ENCODE assay signal across 9 cellular contexts in the genomic region with DNA sequence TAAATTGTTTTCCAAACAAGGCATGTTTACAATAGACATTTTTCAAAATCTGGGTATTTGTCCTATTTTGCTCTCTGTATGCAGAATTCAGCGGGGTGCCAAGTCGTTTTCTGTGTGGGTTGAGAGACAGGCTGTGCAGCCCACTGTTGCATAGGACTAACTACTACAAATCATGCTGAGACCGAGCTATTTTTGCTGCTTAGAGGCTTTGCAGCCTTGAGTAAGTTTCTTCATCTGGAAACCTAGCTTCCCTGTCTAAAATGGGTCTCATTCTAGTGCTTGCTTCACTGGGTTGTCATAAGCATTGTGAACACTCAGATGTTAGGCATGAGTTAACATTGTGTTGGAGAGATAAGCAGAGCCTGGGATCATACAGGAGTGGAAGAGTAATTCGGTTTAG. TPM values are rescaled to one million over a fixed set of nuclear protein-coding genes. Genes with fewer than 3 reads are reported as not detected.
DNase-seq lines count a peak whose midpoint lies in the region; ATAC-seq, FAIRE-seq and TF ChIP-seq lines count a peak whose summit lies in the region.
"Had no signal": no experiment of that assay in that cellular context is flagged by ENCODE, and none has a peak within 500 bp of the region (broad histone marks: within the 10 kb centered on the region; RNA-seq: fewer than 3 reads in every experiment).

No MANE protein-coding gene starts in this region.

- TF ChIP-seq CTCF in AG04449 (IDR thresholded peaks at IDR 0.05; ENCODE audit: insufficient read depth, low read length, missing control alignments) (no peak), HFF-Myc (IDR thresholded peaks at IDR 0.05; ENCODE audit: low read depth, low read length, missing control alignments) (no peak), adrenal gland (IDR thresholded peaks at IDR 0.05) (no peak), kidney (IDR thresholded peaks at IDR 0.05; ENCODE audit: borderline replicate concordance, extremely low read depth, insufficient read depth) (no peak), upper lobe of right lung (IDR thresholded peaks at IDR 0.05) (no peak), thyroid gland (IDR thresholded peaks at IDR 0.05) (no peak)

- no peak for DNase-seq in AG04449 (ENCODE audit: low read depth, low spot score)
- DNase-seq in HFF-Myc (ENCODE audit: extremely low read depth, low read depth): no peak
- no peak for DNase-seq in adrenal gland
- no peak for DNase-seq in kidney
- no peak for DNase-seq in upper lobe of right lung
- no peak for DNase-seq in central memory CD4-positive, alpha-beta T cell
- DNase-seq in NCI-H1105 treated with DMSO at 0.1 percent for 48 hours (lab: John Stamatoyannopoulos, UW): no peak
- DNase-seq in thyroid gland: no peak

- H3K9ac ChIP-seq in kidney (ENCODE audit: low read length in 2 of 2): peak overlapping the region in 1 of 2 donors; percentile 83

- no peak for ATAC-seq in upper lobe of right lung

- WGBS in adrenal gland, 4 donors: 29 to 43% (median 38%) methylated on average over 4 of the region's 4 CpGs
- WGBS in thyroid gland, 2 donors: 32 to 33% methylated on average over 4 of the region's 4 CpGs

- TF ChIP-seq POLR2A in adrenal gland (IDR thresholded peaks at IDR 0.05) (peak in 1 of 2 donors; percentile 32), thyroid gland (IDR thresholded peaks at IDR 0.05) (peak in 1 of 2 donors; percentile 35)

- H3K36me3 ChIP-seq in adrenal gland (replicated peaks in 1 of 2) (no peaks in the 10 kb centered on the region), kidney (ENCODE audit: control insufficient read depth in 1 of 2, insufficient read depth in 2 of 2, low read length in 2 of 2) (no peaks in the 10 kb centered on the region), upper lobe of right lung (no peaks in the 10 kb centered on the region), thyroid gland (no peaks in the 10 kb centered on the region)

- H3K27ac ChIP-seq in adrenal gland (peak overlapping the region in 3 of 5 donors; percentile 33 to 94 (median 39)), kidney (ENCODE audit: low read depth in 2 of 2, low read length in 2 of 2) (no peak overlapping the region), upper lobe of right lung (no peak overlapping the region), thyroid gland (peak overlapping the region in 1 of 3 donors; percentile 94)

- peaks cover 18 to 31% of the 10 kb centered on the region in 2 donors for H3K4me1 ChIP-seq in adrenal gland (replicated peaks in 1 of 2)
- H3K4me1 ChIP-seq in kidney (ENCODE audit: control insufficient read depth in 1 of 2, insufficient read depth in 1 of 2, low read depth in 1 of 2, low read length in 2 of 2): peaks cover 0 to 6% of the 10 kb centered on the region in 2 donors
- H3K4me1 ChIP-seq in upper lobe of right lung: peaks cover 20% of the 10 kb centered on the region
- H3K4me1 ChIP-seq in thyroid gland: peaks cover 12 to 14% of the 10 kb centered on the region in 2 donors

- H3K4me3 ChIP-seq in AG04449 (ENCODE audit: low read depth, low read length) (peak overlapping the region; percentile 69), HFF-Myc (replicated peaks; ENCODE audit: low read depth, low read length) (peak overlapping the region; percentile 65), adrenal gland (peak overlapping the region in 1 of 4 donors; percentile 84), kidney (ENCODE audit: low read length in 2 of 2) (peak overlapping the region; percentile 81 to 85), upper lobe of right lung (peak overlapping the region; percentile 91), thyroid gland (replicated peaks in 1 of 3) (peak overlapping the region in 1 of 3 donors; percentile 90)

- intact Hi-C loops in adrenal gland (cut with DNase I): no loop called here
- intact Hi-C loops in kidney (cut with DNase I): no loop called here
- intact Hi-C loops in upper lobe of right lung (cut with DNase I): no loop called here
- intact Hi-C loops in thyroid gland (cut with DNase I): no loop called here

- FAIRE-seq in kidney (lab: Jason Lieb, UNC): no peak
- FAIRE-seq: frontal cortex had no signal

- H3K27me3 ChIP-seq in adrenal gland: no peaks in the 10 kb centered on the region
- H3K27me3 ChIP-seq in upper lobe of right lung: no peaks in the 10 kb centered on the region
- H3K27me3 ChIP-seq in thyroid gland: no peaks in the 10 kb centered on the region

- CTCF ChIA-PET in AG04449 (lab: Yijun Ruan, JAX): interaction anchor here (1.2 to 2.1 kb wide), 2 partner anchors 18 to 102 kb away, joined by 6 to 9 read pairs; no protein-coding TSS in a partner anchor

- POLR2A ChIA-PET in AG04449 (lab: Yijun Ruan, JAX): no interaction called here

- H3K9me3 ChIP-seq in adrenal gland (replicated peaks in 1 of 3): no peaks in the 10 kb centered on the region
- H3K9me3 ChIP-seq in kidney (ENCODE audit: control insufficient read depth in 1 of 2, low read length in 2 of 2): no peaks in the 10 kb centered on the region
- no peaks in the 10 kb centered on the region for H3K9me3 ChIP-seq in upper lobe of right lung
- no peaks in the 10 kb centered on the region for H3K9me3 ChIP-seq in thyroid gland

RNA-seq across cellular contexts. Expression of a gene that starts 1.3 kb away (rescaled TPM):
- total RNA-seq in adrenal gland (10 to 100 TPM; 25.0 to 44.6 (median 31.1) TPM), kidney (30.6 TPM), upper lobe of right lung (26.3 TPM), thyroid gland (10 to 100 TPM; 43.6 to 50.9 (median 49.7) TPM)
- polyA plus RNA-seq in adrenal gland (10 to 100 TPM; 13.9 to 50.0 (median 22.5) TPM), kidney (ENCODE audit: insufficient read depth, low read depth, low replicate concordance) (32.0 TPM)

Comparison
In these comparisons a context has a peak if more than half of its experiments do, and no peak if none do; other contexts are left out.
1. H3K27ac ChIP-seq: peak in adrenal gland (3 of 5); none in kidney (0 of 2) and upper lobe of right lung (single experiment).